22 cellular contexts compared by ENCODE assay signal in the genomic region with DNA sequence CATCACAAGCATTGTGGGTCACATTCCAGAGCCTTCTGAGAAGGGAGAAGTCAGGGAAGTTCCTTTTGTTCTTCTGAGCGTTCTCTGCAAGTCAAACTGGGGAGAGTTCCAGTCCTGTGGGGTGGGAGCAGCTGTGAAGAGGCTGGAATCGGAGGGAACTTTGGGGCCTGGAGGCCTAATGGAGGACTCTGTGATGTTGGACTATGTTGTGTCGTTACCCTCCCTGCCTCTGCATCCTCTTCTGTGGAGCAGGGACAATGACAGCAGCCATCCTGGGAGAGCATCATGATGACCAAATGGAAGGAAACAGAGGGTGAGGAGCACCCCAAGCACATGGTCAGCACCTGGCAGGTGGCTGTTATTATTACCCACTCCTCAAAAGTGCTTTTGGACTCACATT.
"Had no signal": no experiment of that assay in that cellular context is flagged by ENCODE, and none has a peak within 500 bp of the region (broad histone marks: within the 10 kb centered on the region; RNA-seq: fewer than 3 reads in every experiment).

No MANE protein-coding gene starts in this region.

- DNase-seq: activated CD4-positive, alpha-beta memory T cell treated with anti-CD3 and anti-CD28 coated beads for 36 hours; activated CD4-positive, alpha-beta T cell treated with anti-CD3 and anti-CD28 coated beads, Interleukin-2, amount 10 ng/mL, durations not matched to agents 7 days and 5 days; activated CD4-positive, CD25-positive, alpha-beta regulatory T cell; activated CD8-positive, alpha-beta memory T cell treated with anti-CD3 and anti-CD28 coated beads for 24 hours; activated effector memory CD4-positive, alpha-beta T cell treated with anti-CD3 and anti-CD28 coated beads, Interleukin-2, amount 50 U/mL, for 16 hours; activated naive CD4-positive, alpha-beta T cell treated with Interleukin-2 at 50 U/mL for 16 hours; activated naive CD8-positive, alpha-beta T cell treated with anti-CD3 and anti-CD28 coated beads, Interleukin-2, amount 50 U/mL, for 24 hours; activated T-cell treated with anti-CD3 and anti-CD28 coated beads, Interleukin-2, amount 50 U/mL, for 4 hours; amygdala; MM.1S; NCI-H1105; NCI-H1436; NCI-H187; NCI-H2081; NCI-H446; NCI-H524; SIG-M5; T-cell; T-helper 2 cell; T1000 had no signal

- H3K4me3 ChIP-seq: SK-N-MC had no signal

- ATAC-seq: activated naive CD4-positive, alpha-beta T cell treated with anti-CD3 and anti-CD28 coated beads, Interleukin-2, amount 50 U/mL, for 72 hours; activated naive CD8-positive, alpha-beta T cell treated with anti-CD3 and anti-CD28 coated beads, Interleukin-2, amount 50 U/mL, for 24 hours; activated T-cell treated with anti-CD3 and anti-CD28 coated beads, Interleukin-2, amount 50 U/mL, for 4 hours; T-cell had no signal
